Comparison of ENCODE assay signal across 14 cellular contexts in genomic region chr19:47486900-47487299, GRCh38. TPM values are rescaled to one million over a fixed set of nuclear protein-coding genes. Genes with fewer than 3 reads are reported as not detected.
DNase-seq lines count a peak whose midpoint lies in the region; ATAC-seq, FAIRE-seq and TF ChIP-seq lines count a peak whose summit lies in the region.
"Had no signal": no experiment of that assay in that cellular context is flagged by ENCODE, and none has a peak within 500 bp of the region (broad histone marks: within the 10 kb centered on the region; RNA-seq: fewer than 3 reads in every experiment).

No MANE protein-coding gene starts in this region.

- no peaks in the 10 kb centered on the region for H3K9me3 Mint-ChIP-seq in endothelial cell (ENCODE audit: unreplicated experiment)
- H3K9me3 Mint-ChIP-seq: T-helper 1 cell treated with Interleukin-12 subunit alpha and Interleukin-12 subunit beta and Interleukin-4 antibody, amounts not matched to agents 30 μg/mL and 1 μg/mL, for 36 hours had no signal

- peak overlapping the region; percentile 5 for H3K27ac ChIP-seq in A673 (ENCODE audit: low read depth, low read length, poor library complexity, severe bottlenecking)
- H3K27ac ChIP-seq in SJCRH30: peak overlapping the region; percentile 29
- H3K27ac ChIP-seq in upper lobe of left lung: no peak overlapping the region
- H3K27ac ChIP-seq: C4-2B had no signal

- intact Hi-C loops in A673 (cut with micrococcal nuclease; ENCODE audit: unreplicated experiment): no loop called here

- H3K27ac Mint-ChIP-seq in endothelial cell (ENCODE audit: unreplicated experiment): no peak overlapping the region

- H3K27me3 ChIP-seq in A673 (replicated peaks; ENCODE audit: insufficient read depth, low read depth, low read length, poor library complexity) (no peaks in the 10 kb centered on the region), SJCRH30 (no peaks in the 10 kb centered on the region), upper lobe of left lung (no peaks in the 10 kb centered on the region)

- peaks cover 7% of the 10 kb centered on the region for H3K4me1 Mint-ChIP-seq in endothelial cell (ENCODE audit: unreplicated experiment)

- TF ChIP-seq POLR2A in H54 (IDR thresholded peaks at IDR 0.05; ENCODE audit: low read depth, low read length) (no peak), upper lobe of left lung (IDR thresholded peaks at IDR 0.05) (no peak)

- H3K4me1 ChIP-seq in A673 (ENCODE audit: insufficient read depth, low read length, poor library complexity, severe bottlenecking) (peaks cover 6% of the 10 kb centered on the region), SJCRH30 (peaks cover 14% of the 10 kb centered on the region), upper lobe of left lung (peaks cover 5 to 18% (median 11%) of the 10 kb centered on the region in 4 donors)
- H3K4me1 ChIP-seq: HAP-1 had no signal

- no TSS peak for BruUV-seq in A673 (replicated peaks; lab: Mats Ljungman, UMichigan)

- no peak for FAIRE-seq in H54 (lab: Jason Lieb, UNC)
- FAIRE-seq: colon, G401.6 had no signal

- TF ChIP-seq CTCF in A673 (conservative IDR thresholded peaks at IDR 0.05; ENCODE audit: low read depth, low read length): no peak
- TF ChIP-seq CTCF in endothelial cell (IDR thresholded peaks at IDR 0.05; ENCODE audit: unreplicated experiment): no peak
- no peak for TF ChIP-seq CTCF in upper lobe of left lung (IDR thresholded peaks at IDR 0.05)

- H3K27me3 Mint-ChIP-seq in endothelial cell (ENCODE audit: unreplicated experiment): peaks cover 6% of the 10 kb centered on the region

- no peak for TF ChIP-seq EP300 in upper lobe of left lung (IDR thresholded peaks at IDR 0.05)

- DNase-seq in A673 (ENCODE audit: low spot score) (no peak), CMK (ENCODE audit: low read depth) (peak; percentile 82), SJCRH30 (peak in 1 of 2 experiments; percentile 44), endothelial cell (ENCODE audit: low spot score) (no peak), H54 (ENCODE audit: insufficient read length, low spot score) (no peak), kidney glomerular epithelial cell (lab: John Stamatoyannopoulos, UW) (no peak), SW480 (ENCODE audit: low spot score) (no peak), upper lobe of left lung (no peak)
- DNase-seq: left ventricle myocardium superior had no signal

- H3K4me3 Mint-ChIP-seq in endothelial cell (ENCODE audit: unreplicated experiment): peak overlapping the region; percentile 78
- H3K4me3 Mint-ChIP-seq: T-helper 1 cell treated with Interleukin-12 subunit alpha and Interleukin-12 subunit beta and Interleukin-4 antibody, amounts not matched to agents 30 μg/mL and 1 μg/mL, for 36 hours had no signal

- WGBS in upper lobe of left lung, 2 donors: 62 to 64% methylated on average over 8 to 9 of the region's 9 CpGs

- no peaks in the 10 kb centered on the region for H3K9me3 ChIP-seq in A673 (ENCODE audit: low read depth, low read length, poor library complexity, severe bottlenecking)
- H3K9me3 ChIP-seq in SJCRH30 (replicated peaks): no peaks in the 10 kb centered on the region
- no peaks in the 10 kb centered on the region for H3K9me3 ChIP-seq in upper lobe of left lung
- H3K9me3 ChIP-seq: HAP-1 had no signal

- POLR2A ChIA-PET in A673 (lab: Charles Lee; ENCODE audit: low non-redundant PET): no interaction called here

- H3K36me3 ChIP-seq in A673 (ENCODE audit: insufficient read depth, low read length, poor library complexity, severe bottlenecking) (no peaks in the 10 kb centered on the region), SJCRH30 (peaks cover 9% of the 10 kb centered on the region), upper lobe of left lung (peaks cover 13 to 51% (median 33%) of the 10 kb centered on the region in 4 donors)

- peaks cover 23% of the 10 kb centered on the region for H3K36me3 Mint-ChIP-seq in endothelial cell (ENCODE audit: low read depth, unreplicated experiment)

- no peak overlapping the region for H3K4me3 ChIP-seq in A673 (ENCODE audit: low read depth, low read length, poor library complexity, severe bottlenecking)
- no peak overlapping the region for H3K4me3 ChIP-seq in SJCRH30
- H3K4me3 ChIP-seq in upper lobe of left lung: no peak overlapping the region
- H3K4me3 ChIP-seq: HAP-1 had no signal

- ATAC-seq in upper lobe of left lung (ENCODE audit: low FRiP score in 2 of 2): no peak
- ATAC-seq: left ventricle myocardium superior had no signal

- CTCF ChIA-PET in A673 (lab: Charles Lee): no interaction called here

RNA-seq across cellular contexts. Expression of gene KPTN, which starts 2.9 kb away (rescaled TPM):
- total RNA-seq in A673 (2021): 18.7 and 18.9 TPM in 2 replicates
- 4.5 and 5.0 TPM in 2 replicates for total RNA-seq in SJCRH30 (2014; rRNA removed; shearing (Covaris generic))
- 12.0 TPM for total RNA-seq in endothelial cell (ENCODE audit: unreplicated experiment)
- 10 to 100 TPM in 2 of 6 donors, 1 to 10 TPM in 4; 3.5 to 15.8 (median 7.4) TPM for total RNA-seq in upper lobe of left lung

RNA-seq across cellular contexts. Expression of gene SLC8A2, which starts 15.2 kb away (rescaled TPM):
- total RNA-seq in A673 (2021) (3.2 and 6.6 TPM in 2 replicates), endothelial cell (ENCODE audit: unreplicated experiment) (0.80 TPM), upper lobe of left lung (under 1 TPM in 3 of 6 donors, not detected in 3; 0.11 to 0.64 (median 0.15) TPM)
- total RNA-seq in SJCRH30 (2014; rRNA removed; shearing (Covaris generic)): 0.10 TPM in 1 of 2 replicates, not detected in the other
- total RNA-seq: left ventricle myocardium superior had no signal

RNA-seq across cellular contexts. Expression of gene NAPA, which starts 28.0 kb away (rescaled TPM):
- 88.9 and 90.9 TPM in 2 replicates for total RNA-seq in A673 (2021)
- total RNA-seq in SJCRH30 (2014; rRNA removed; shearing (Covaris generic)): 71.5 and 77.0 TPM in 2 replicates
- total RNA-seq in endothelial cell (ENCODE audit: unreplicated experiment): 77.8 TPM
- 100 to 1,000 TPM; 107 to 183 (median 152) TPM for total RNA-seq in upper lobe of left lung

Comparison
In these comparisons a context has a peak if more than half of its experiments do, and no peak if none do; other contexts are left out.
1. H3K27ac ChIP-seq: peak in A673 (single experiment) and SJCRH30 (single experiment); none in upper lobe of left lung (0 of 4).